7 cellular contexts compared by ENCODE assay signal in the genomic region with DNA sequence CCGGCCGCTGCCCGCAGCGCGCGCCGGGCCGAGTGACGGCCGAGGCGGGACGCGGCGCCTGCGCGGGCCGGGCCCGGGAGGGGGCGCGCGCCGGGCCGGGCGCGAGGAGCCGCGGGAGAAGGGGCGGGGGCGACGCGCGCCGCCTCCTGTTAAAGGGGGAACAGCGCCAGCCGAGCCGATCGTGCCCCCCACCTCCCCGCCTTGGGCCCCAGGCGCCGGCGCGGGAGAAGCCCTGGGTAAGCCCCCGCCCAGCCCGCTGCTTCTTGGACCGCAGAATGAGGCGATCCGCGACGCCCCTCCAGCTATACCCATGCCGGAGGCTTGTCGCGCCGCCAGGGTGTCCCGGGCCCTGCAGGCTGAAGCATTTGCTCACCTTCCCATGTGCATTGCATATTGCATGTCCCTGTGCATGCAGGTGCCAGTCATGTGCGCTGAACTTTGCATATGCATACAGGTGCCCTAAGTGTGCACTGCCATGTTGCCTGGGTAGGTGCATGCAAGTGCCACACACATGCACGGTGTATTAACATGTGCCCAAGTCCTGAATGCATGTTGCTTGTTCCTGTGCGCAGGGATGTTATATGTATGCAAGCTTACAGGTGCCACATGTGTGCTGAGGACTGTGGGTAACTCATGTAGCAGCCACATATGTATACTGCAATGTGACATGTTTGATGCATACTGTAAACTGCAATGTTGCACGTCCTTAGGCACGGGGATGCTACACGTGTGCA.
DNase-seq lines count a peak whose midpoint lies in the region; ATAC-seq and TF ChIP-seq lines count a peak whose summit lies in the region.

Gene ADGRB2 (minus strand): TSS at position 34 of the 734 bp plus-strand sequence. CDS start 7,119 bp downstream, outside the sequence.

- H3K9me3 ChIP-seq in iPS-18a (ENCODE audit: control insufficient read depth, low read depth, low read length), result no peaks in the 10 kb centered on the region
- H3K9me3 ChIP-seq in stomach smooth muscle (ENCODE audit: control insufficient read depth in 2 of 2, low read length in 2 of 2), result no peaks in the 10 kb centered on the region

- H3K4me3 ChIP-seq in astrocyte of the cerebellum (ENCODE audit: low read depth, low read length), result peak within 1 kb of the TSS; percentile 47
- peak within 1 kb of the TSS; percentile 65 for H3K4me3 ChIP-seq in iPS-18a (ENCODE audit: low read length)
- H3K4me3 ChIP-seq in stomach smooth muscle (ENCODE audit: low read length in 2 of 2), result peak within 1 kb of the TSS; percentile 71

- DNase-seq in GM10248 (ENCODE audit: extremely low spot score) (no peak), NCI-H2171 (lab: John Stamatoyannopoulos, UW) (peak; percentile 35), astrocyte of the cerebellum (ENCODE audit: low read depth) (no peak), NCI-H2081 treated with DMSO at 0.1 percent for 48 hours (lab: John Stamatoyannopoulos, UW) (no peak)

- ATAC-seq in GM18868 (IDR thresholded peaks at IDR 0.05; ENCODE audit: unreplicated experiment), result no peak

- in situ Hi-C loops in astrocyte of the cerebellum (cut with HindIII; ENCODE audit: low sequenced_read_pairs), result no loop called here

- H3K27me3 ChIP-seq in iPS-18a (ENCODE audit: control insufficient read depth, insufficient read depth, low read length) (peaks cover 30% of the 10 kb centered on the region), stomach smooth muscle (ENCODE audit: control insufficient read depth in 1 of 2, insufficient read depth in 2 of 2, low read length in 2 of 2) (peaks cover 11 to 15% of the 10 kb centered on the region in 2 donors)

- H3K36me3 ChIP-seq in iPS-18a (ENCODE audit: control insufficient read depth, low read depth, low read length) (no peaks in the 10 kb centered on the region), stomach smooth muscle (ENCODE audit: control insufficient read depth in 2 of 2, insufficient read depth in 2 of 2, low read length in 2 of 2) (no peaks in the 10 kb centered on the region)

- TF ChIP-seq CTCF in GM10248 (IDR thresholded peaks at IDR 0.05; ENCODE audit: control extremely low read depth, extremely low read depth, low read depth, missing control alignments) (peak; percentile 29), astrocyte of the cerebellum (IDR thresholded peaks at IDR 0.05; ENCODE audit: low read depth, low read length, missing control alignments) (no peak)

- peaks cover 33% of the 10 kb centered on the region for H3K4me1 ChIP-seq in iPS-18a (ENCODE audit: control insufficient read depth, low read depth, low read length)
- H3K4me1 ChIP-seq in stomach smooth muscle (ENCODE audit: control insufficient read depth, insufficient read depth, low read length), result peaks cover 40% of the 10 kb centered on the region

- H3K27ac ChIP-seq in iPS-18a (ENCODE audit: low read length), result no peak within 1 kb of the TSS
- no peak within 1 kb of the TSS for H3K27ac ChIP-seq in stomach smooth muscle (ENCODE audit: low read length)

- POLR2A ChIA-PET in GM10248 (lab: Yijun Ruan, JAX), result no interaction called here

- CTCF ChIA-PET in GM10248 (lab: Yijun Ruan, JAX), result interaction anchor here (1.3 to 7.3 kb wide), 3 partner anchors 25 to 199 kb away, joined by 3 to 44 read pairs (median 3); partner anchors contain the start of gene SPOCD1

- H3K9ac ChIP-seq in iPS-18a (ENCODE audit: low read length) (no peak within 1 kb of the TSS), stomach smooth muscle (ENCODE audit: low read length in 2 of 2) (peak within 1 kb of the TSS in 1 of 2 donors; percentile 51)
